Comparison of ENCODE assay signal across 1 cellular context in genomic region chr1:43853161-43853921, GRCh38.
TF ChIP-seq lines count a peak whose summit lies in the region.

No MANE protein-coding gene starts in this region.

TF ChIP-seq in HEK293, 187 proteins besides CTCF, POLR2A, EP300 and RAD21 (continued from another document):
- TF ChIP-seq ZBTB11 (tag by site-specific recombination; conservative IDR thresholded peaks at IDR 0.05; ENCODE audit: low read depth) = no peak
- TF ChIP-seq EGR2 (tag by site-specific recombination; IDR thresholded peaks at IDR 0.05; ENCODE audit: low read depth) = peak; percentile 31; the same call in 1 of the 2 replicates
- no peak for TF ChIP-seq BCL11B (tag by site-specific recombination; IDR thresholded peaks at IDR 0.05; ENCODE audit: low read depth)
- no peak for TF ChIP-seq ZNF707 (tag by site-specific recombination; IDR thresholded peaks at IDR 0.05)
- TF ChIP-seq ZNF112 (tag by site-specific recombination; IDR thresholded peaks at IDR 0.05) = no peak
- peak; percentile 53; the same call in 1 of the 2 replicates for TF ChIP-seq ZNF580 (tag by site-specific recombination; IDR thresholded peaks at IDR 0.05)
- no peak for TF ChIP-seq ZNF701 (tag by site-specific recombination; IDR thresholded peaks at IDR 0.05)
- TF ChIP-seq ZNF133 (tag by site-specific recombination; IDR thresholded peaks at IDR 0.05) = peak; percentile 49
- 0 out of 2 replicates have a peak, but pooled peaks have one; percentile 22 for TF ChIP-seq BCL11A (tag by site-specific recombination; IDR thresholded peaks at IDR 0.05; ENCODE audit: low read depth)
- no peak for TF ChIP-seq ZNF777 (tag by site-specific recombination; IDR thresholded peaks at IDR 0.05; ENCODE audit: borderline replicate concordance)
- 0 out of 2 replicates have a peak, but pooled peaks have one; percentile 32 for TF ChIP-seq ZNF600 (tag by site-specific recombination; IDR thresholded peaks at IDR 0.05)
- no peak for TF ChIP-seq ZBTB6 (tag by site-specific recombination; IDR thresholded peaks at IDR 0.05)
- peak; percentile 54; the same call in 1 of the 2 replicates for TF ChIP-seq ZNF324 (tag by site-specific recombination; IDR thresholded peaks at IDR 0.05)
- TF ChIP-seq ZBTB17 (tag by site-specific recombination; IDR thresholded peaks at IDR 0.05) = peak; percentile 75
- TF ChIP-seq ZNF366 (tag by site-specific recombination; conservative IDR thresholded peaks at IDR 0.05) = 0 out of 2 replicates have a peak, but pooled peaks have one; percentile 21
- TF ChIP-seq ZNF18 (tag by site-specific recombination; IDR thresholded peaks at IDR 0.05) = peak; percentile 72
- TF ChIP-seq OSR2 (tag by site-specific recombination; IDR thresholded peaks at IDR 0.05) = peak; percentile 92
- TF ChIP-seq WT1 (tag by site-specific recombination; IDR thresholded peaks at IDR 0.05) = peak; percentile 10; the same call in 1 of the 2 replicates
- TF ChIP-seq ZNF629 (tag by site-specific recombination; IDR thresholded peaks at IDR 0.05) = peak; percentile 42; the same call in 1 of the 2 replicates
- peak; percentile 57; the same call in 1 of the 2 replicates for TF ChIP-seq ZNF768 (tag by site-specific recombination; IDR thresholded peaks at IDR 0.05)
- TF ChIP-seq ZNF792 (tag by site-specific recombination; IDR thresholded peaks at IDR 0.05) = no peak
- TF ChIP-seq ZNF664 (tag by site-specific recombination; IDR thresholded peaks at IDR 0.05) = peak; percentile 43; the same call in 1 of the 2 replicates
- TF ChIP-seq TSHZ1 (tag by site-specific recombination; IDR thresholded peaks at IDR 0.05; ENCODE audit: borderline replicate concordance) = 0 out of 2 replicates have a peak, but pooled peaks have one; percentile 25
- no peak for TF ChIP-seq ZSCAN23 (tag by site-specific recombination; IDR thresholded peaks at IDR 0.05)
- TF ChIP-seq ZXDB (tag by site-specific recombination; IDR thresholded peaks at IDR 0.05) = 0 out of 2 replicates have a peak, but pooled peaks have one; percentile 28
- TF ChIP-seq ZNF670 (tag by site-specific recombination; IDR thresholded peaks at IDR 0.05; ENCODE audit: low read depth) = no peak
- TF ChIP-seq KLF1 (tag by site-specific recombination; IDR thresholded peaks at IDR 0.05) = 0 out of 2 replicates have a peak, but pooled peaks have one; percentile 32
- peak; percentile 58; the same call in 1 of the 2 replicates for TF ChIP-seq ZNF24 (tag by site-specific recombination; IDR thresholded peaks at IDR 0.05)
- TF ChIP-seq GFI1B (tag by site-specific recombination; IDR thresholded peaks at IDR 0.05) = peak; percentile 87; the same call in 1 of the 2 replicates
- peak; percentile 93 for TF ChIP-seq ZNF660 (tag by site-specific recombination; IDR thresholded peaks at IDR 0.05)
- 0 out of 2 replicates have a peak, but pooled peaks have one; percentile 20 for TF ChIP-seq ZNF549 (tag by site-specific recombination; IDR thresholded peaks at IDR 0.05)
- TF ChIP-seq ELK4 (IDR thresholded peaks at IDR 0.05; ENCODE audit: borderline replicate concordance, low read depth, low read length) = no peak
- TF ChIP-seq ZIC2 (tag by site-specific recombination; IDR thresholded peaks at IDR 0.05) = peak; percentile 24; the same call in 1 of the 2 replicates
- no peak for TF ChIP-seq MEIS1 (CRISPR knock-in tag; IDR thresholded peaks at IDR 0.05; ENCODE audit: borderline replicate concordance)
- 0 out of 2 replicates have a peak, but pooled peaks have one; percentile 28 for TF ChIP-seq KLF8 (tag by site-specific recombination; IDR thresholded peaks at IDR 0.05)
- peak; percentile 68; the same call in 1 of the 2 replicates for TF ChIP-seq ZNF10 (tag by site-specific recombination; IDR thresholded peaks at IDR 0.05)
- peak; percentile 39; the same call in 1 of the 2 replicates for TF ChIP-seq PRDM6 (tag by site-specific recombination; IDR thresholded peaks at IDR 0.05)
